1 cellular context compared by ENCODE assay signal in the genomic region with DNA sequence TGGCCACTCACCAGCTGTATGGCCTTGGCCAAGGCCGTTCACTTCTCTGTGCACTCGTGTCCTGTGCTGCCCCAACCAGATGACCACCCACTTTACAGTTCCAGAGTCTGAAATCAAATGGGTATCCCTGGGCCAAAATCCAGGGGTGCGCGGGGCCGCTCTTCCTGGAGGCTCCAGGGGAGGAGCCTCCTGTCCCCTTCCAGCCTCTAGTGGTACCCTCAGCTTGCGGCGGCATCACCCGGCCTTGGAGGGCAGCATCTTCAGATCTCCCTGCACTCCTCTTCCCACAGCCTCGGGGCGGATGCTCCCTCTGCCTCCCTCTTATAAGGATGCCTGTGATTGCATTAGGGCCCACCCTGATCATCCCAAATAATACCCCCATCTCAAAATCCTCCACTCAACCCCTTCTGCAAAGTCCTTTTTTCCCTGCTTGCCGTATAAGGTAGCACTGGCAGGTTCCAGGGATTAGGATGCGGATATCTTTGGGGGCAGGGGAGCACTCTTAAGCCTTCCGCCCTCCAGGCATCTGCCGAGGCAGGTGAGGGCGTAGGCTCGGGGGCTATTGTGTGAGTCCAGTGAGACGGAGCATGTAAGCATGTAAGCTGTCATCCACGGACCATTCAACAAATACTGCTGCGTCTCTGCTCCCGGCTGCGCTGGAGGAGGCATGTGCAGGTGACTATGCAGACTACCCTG.
TF ChIP-seq lines count a peak whose summit lies in the region.

No MANE protein-coding gene starts in this region.

TF ChIP-seq in IMR-90, 13 proteins besides CTCF, POLR2A, EP300 and RAD21 (continued from another document):
- TF ChIP-seq, protein P1, sequence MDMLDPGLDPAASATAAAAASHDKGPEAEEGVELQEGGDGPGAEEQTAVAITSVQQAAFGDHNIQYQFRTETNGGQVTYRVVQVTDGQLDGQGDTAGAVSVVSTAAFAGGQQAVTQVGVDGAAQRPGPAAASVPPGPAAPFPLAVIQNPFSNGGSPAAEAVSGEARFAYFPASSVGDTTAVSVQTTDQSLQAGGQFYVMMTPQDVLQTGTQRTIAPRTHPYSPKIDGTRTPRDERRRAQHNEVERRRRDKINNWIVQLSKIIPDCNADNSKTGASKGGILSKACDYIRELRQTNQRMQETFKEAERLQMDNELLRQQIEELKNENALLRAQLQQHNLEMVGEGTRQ (IDR thresholded peaks at IDR 0.05; ENCODE audit: low read depth, low read length): no peak
- no peak for TF ChIP-seq BHLHE40 (IDR thresholded peaks at IDR 0.05; ENCODE audit: low read depth, low read length)
- no peak for TF ChIP-seq CEBPB (IDR thresholded peaks at IDR 0.05; ENCODE audit: low read depth, low read length)
- TF ChIP-seq, protein P2, sequence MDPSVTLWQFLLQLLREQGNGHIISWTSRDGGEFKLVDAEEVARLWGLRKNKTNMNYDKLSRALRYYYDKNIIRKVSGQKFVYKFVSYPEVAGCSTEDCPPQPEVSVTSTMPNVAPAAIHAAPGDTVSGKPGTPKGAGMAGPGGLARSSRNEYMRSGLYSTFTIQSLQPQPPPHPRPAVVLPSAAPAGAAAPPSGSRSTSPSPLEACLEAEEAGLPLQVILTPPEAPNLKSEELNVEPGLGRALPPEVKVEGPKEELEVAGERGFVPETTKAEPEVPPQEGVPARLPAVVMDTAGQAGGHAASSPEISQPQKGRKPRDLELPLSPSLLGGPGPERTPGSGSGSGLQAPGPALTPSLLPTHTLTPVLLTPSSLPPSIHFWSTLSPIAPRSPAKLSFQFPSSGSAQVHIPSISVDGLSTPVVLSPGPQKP (IDR thresholded peaks at IDR 0.05; ENCODE audit: borderline replicate concordance, low read depth, low read length): no peak
- no peak for TF ChIP-seq CHD1 (IDR thresholded peaks at IDR 0.05; ENCODE audit: low read depth, low read length)
- no peak for TF ChIP-seq RCOR1 (IDR thresholded peaks at IDR 0.05; ENCODE audit: insufficient replicate concordance, low read length)
- TF ChIP-seq MXI1 (IDR thresholded peaks at IDR 0.05; ENCODE audit: borderline replicate concordance, low read depth, low read length): no peak
- no peak for TF ChIP-seq SMC3 (IDR thresholded peaks at IDR 0.05; ENCODE audit: low read depth, low read length)
- TF ChIP-seq MAFK (IDR thresholded peaks at IDR 0.05; ENCODE audit: low read depth, low read length): no peak
